8 cellular contexts compared by ENCODE assay signal in genomic region chr3:115100172-115100571, GRCh38. TPM values are rescaled to one million over a fixed set of nuclear protein-coding genes. Genes with fewer than 3 reads are reported as not detected.
A peak's percentile ranks its signal among the peaks of the same experiment; 100 is the strongest.
DNase-seq lines count a peak whose midpoint lies in the region; ATAC-seq and TF ChIP-seq lines count a peak whose summit lies in the region.

No MANE protein-coding gene starts in this region.

- H3K9me3 ChIP-seq in skeletal muscle tissue (ENCODE audit: control insufficient read depth in 3 of 3, low read length in 3 of 3): no peaks in the 10 kb centered on the region

- peaks cover 8% of the 10 kb centered on the region for H3K36me3 Mint-ChIP-seq in activated naive CD4-positive, alpha-beta T cell treated with anti-CD3 and anti-CD28 coated beads for 36 hours (ENCODE audit: low read depth)

- H3K36me3 ChIP-seq in skeletal muscle tissue (ENCODE audit: control insufficient read depth in 3 of 3, insufficient read depth in 3 of 3, low read length in 3 of 3): no peaks in the 10 kb centered on the region

- peak overlapping the region; percentile 79 to 82 (median 79) for H3K9ac ChIP-seq in skeletal muscle tissue (ENCODE audit: low read depth in 1 of 3, low read length in 3 of 3)

- no peaks in the 10 kb centered on the region for H3K27me3 ChIP-seq in skeletal muscle tissue (ENCODE audit: control insufficient read depth in 3 of 3, insufficient read depth in 3 of 3, low read length in 3 of 3)

- peak overlapping the region; percentile 27 for H3K4me3 ChIP-seq in astrocyte of the spinal cord (ENCODE audit: low read depth, low read length)
- peak overlapping the region; percentile 69 to 91 (median 75) for H3K4me3 ChIP-seq in skeletal muscle tissue (ENCODE audit: low read length in 3 of 3)

- no peak for TF ChIP-seq POLR2A in erythroblast (IDR thresholded peaks at IDR 0.05; ENCODE audit: low read length)

- no peaks in the 10 kb centered on the region for H3K27me3 Mint-ChIP-seq in activated naive CD4-positive, alpha-beta T cell treated with anti-CD3 and anti-CD28 coated beads for 36 hours (ENCODE audit: low read depth)

- CTCF ChIA-PET in activated naive CD4-positive, alpha-beta T cell treated with anti-CD3 and anti-CD28 coated beads for 36 hours (lab: Charles Lee): interaction anchor here (0.6 to 1.8 kb wide), 6 partner anchors 7 to 538 kb away, joined by 3 to 7 read pairs (median 4); no protein-coding TSS in a partner anchor

- H3K27ac ChIP-seq in skeletal muscle tissue (ENCODE audit: low read depth, low read length): peak overlapping the region; percentile 80

- H3K4me1 Mint-ChIP-seq in activated naive CD4-positive, alpha-beta T cell treated with anti-CD3 and anti-CD28 coated beads for 36 hours (ENCODE audit: low read depth): peaks cover 48% of the 10 kb centered on the region

- H3K9me3 Mint-ChIP-seq in activated naive CD4-positive, alpha-beta T cell treated with anti-CD3 and anti-CD28 coated beads for 36 hours: no peaks in the 10 kb centered on the region

- peak; percentile 29 for DNase-seq in activated naive CD4-positive, alpha-beta T cell treated with anti-CD3 and anti-CD28 coated beads for 36 hours
- DNase-seq in activated naive CD4-positive, alpha-beta T cell treated with anti-CD3 and anti-CD28 coated beads, Interleukin-2, amount 50 U/mL, for 16 hours: no peak
- DNase-seq in NCI-H510A (lab: John Stamatoyannopoulos, UW) (peak; percentile 6), astrocyte of the spinal cord (ENCODE audit: low read depth, low spot score) (peak; percentile 74), inferior parietal cortex (ENCODE audit: extremely low spot score) (peak; percentile 41), erythroblast (lab: John Stamatoyannopoulos, UW) (no peak)

- peak overlapping the region; percentile 83 for H3K4me3 Mint-ChIP-seq in activated naive CD4-positive, alpha-beta T cell treated with anti-CD3 and anti-CD28 coated beads for 36 hours

- peaks cover 2 to 30% (median 15%) of the 10 kb centered on the region in 3 donors for H3K4me1 ChIP-seq in skeletal muscle tissue (ENCODE audit: control insufficient read depth in 3 of 3, insufficient read depth in 3 of 3, low read length in 3 of 3)

- intact Hi-C loops in activated naive CD4-positive, alpha-beta T cell treated with anti-CD3 and anti-CD28 coated beads for 36 hours (cut with micrococcal nuclease): loop anchor here (1.0 kb wide), 2 partner anchors 42 to 47 kb away; partner anchors contain the start of gene ZBTB20

- no peak for TF ChIP-seq CTCF in astrocyte of the spinal cord (IDR thresholded peaks at IDR 0.05; ENCODE audit: low read depth, low read length)

- peak overlapping the region; percentile 85 for H3K27ac Mint-ChIP-seq in activated naive CD4-positive, alpha-beta T cell treated with anti-CD3 and anti-CD28 coated beads for 36 hours

- ATAC-seq in HG02678 (IDR thresholded peaks at IDR 0.05; ENCODE audit: unreplicated experiment): peak; percentile 76

- in situ Hi-C loops in astrocyte of the spinal cord (cut with HindIII; ENCODE audit: low sequenced_read_pairs): no loop called here

RNA-seq across cellular contexts. Expression of gene ZBTB20, which starts 46.9 kb away (rescaled TPM):
- 1 to 10 TPM; 4.5 to 4.7 TPM for total RNA-seq in activated naive CD4-positive, alpha-beta T cell treated with anti-CD3 and anti-CD28 coated beads for 36 hours
- 23.5 TPM for total RNA-seq in skeletal muscle tissue

Comparison
In these comparisons a context has a peak if more than half of its experiments do, and no peak if none do; other contexts are left out.
1. DNase-seq: peak in activated naive CD4-positive, alpha-beta T cell treated with anti-CD3 and anti-CD28 coated beads for 36 hours (single experiment), NCI-H510A (single experiment), astrocyte of the spinal cord (single experiment) and inferior parietal cortex (single experiment); none in activated naive CD4-positive, alpha-beta T cell treated with anti-CD3 and anti-CD28 coated beads, Interleukin-2, amount 50 U/mL, for 16 hours (single experiment) and erythroblast (0 of 2).